In the genomic region with DNA sequence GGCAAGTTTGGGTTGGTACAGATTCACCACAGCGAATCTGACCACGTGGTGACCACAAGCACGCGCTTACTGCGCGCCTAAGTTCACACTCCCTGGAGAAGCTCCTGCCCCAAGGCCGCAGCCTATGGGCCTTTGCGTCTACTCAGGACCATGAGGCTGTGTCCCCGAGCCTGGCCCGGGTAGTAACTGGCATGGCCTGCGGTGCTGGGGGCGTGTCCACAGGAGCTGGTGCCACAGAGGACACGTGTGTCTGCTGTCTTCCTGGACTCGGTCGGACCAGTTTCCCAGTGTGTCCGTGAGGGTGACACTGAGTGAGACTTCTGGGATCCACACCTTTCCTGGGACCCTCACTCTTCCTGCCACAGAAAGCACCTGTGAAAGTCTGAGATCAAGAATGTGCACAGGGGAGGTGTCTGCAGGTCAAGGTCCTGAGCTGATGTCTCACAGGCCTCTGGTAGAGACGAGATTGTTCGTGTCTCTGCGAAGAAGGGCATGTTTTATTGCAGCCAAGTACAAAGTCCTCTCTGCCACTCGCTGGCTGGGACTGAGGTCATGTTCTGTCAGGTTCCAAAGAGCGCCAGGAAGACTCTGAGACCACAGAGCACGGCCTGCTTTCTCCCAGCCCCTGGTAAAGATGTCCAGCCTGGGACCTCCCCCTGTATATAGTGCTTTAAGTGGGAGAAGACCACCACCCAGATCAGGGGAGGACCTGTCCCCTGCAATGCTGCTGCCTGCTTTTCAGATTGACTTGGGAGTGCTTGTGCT, we compare ENCODE assay signal across 1 cellular context.
TF ChIP-seq lines count a peak whose summit lies in the region.

No MANE protein-coding gene starts in this region.

TF ChIP-seq in HepG2, 621 proteins besides CTCF, POLR2A, EP300 and RAD21 (continued from another document and continues in another):
- TF ChIP-seq ARID5B (CRISPR knock-in tag; IDR thresholded peaks at IDR 0.05), result peak; percentile 76
- no peak for TF ChIP-seq REPIN1 (CRISPR knock-in tag; IDR thresholded peaks at IDR 0.05; ENCODE audit: borderline replicate concordance, low read depth)
- TF ChIP-seq GZF1 (CRISPR knock-in tag; IDR thresholded peaks at IDR 0.05), result no peak
- TF ChIP-seq, protein P1, sequence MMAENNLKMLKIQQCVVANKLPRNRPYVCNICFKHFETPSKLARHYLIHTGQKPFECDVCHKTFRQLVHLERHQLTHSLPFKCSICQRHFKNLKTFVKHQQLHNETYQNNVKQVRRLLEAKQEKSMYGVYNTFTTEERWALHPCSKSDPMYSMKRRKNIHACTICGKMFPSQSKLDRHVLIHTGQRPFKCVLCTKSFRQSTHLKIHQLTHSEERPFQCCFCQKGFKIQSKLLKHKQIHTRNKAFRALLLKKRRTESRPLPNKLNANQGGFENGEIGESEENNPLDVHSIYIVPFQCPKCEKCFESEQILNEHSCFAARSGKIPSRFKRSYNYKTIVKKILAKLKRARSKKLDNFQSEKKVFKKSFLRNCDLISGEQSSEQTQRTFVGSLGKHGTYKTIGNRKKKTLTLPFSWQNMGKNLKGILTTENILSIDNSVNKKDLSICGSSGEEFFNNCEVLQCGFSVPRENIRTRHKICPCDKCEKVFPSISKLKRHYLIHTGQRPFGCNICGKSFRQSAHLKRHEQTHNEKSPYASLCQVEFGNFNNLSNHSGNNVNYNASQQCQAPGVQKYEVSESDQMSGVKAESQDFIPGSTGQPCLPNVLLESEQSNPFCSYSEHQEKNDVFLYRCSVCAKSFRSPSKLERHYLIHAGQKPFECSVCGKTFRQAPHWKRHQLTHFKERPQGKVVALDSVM (CRISPR knock-in tag; IDR thresholded peaks at IDR 0.05), result no peak; the same call in 1 of the 2 replicates
- no peak for TF ChIP-seq FOXM1 (CRISPR knock-in tag; IDR thresholded peaks at IDR 0.05)
- no peak for TF ChIP-seq XBP1 (CRISPR knock-in tag; IDR thresholded peaks at IDR 0.05)
- no peak for TF ChIP-seq REST (IDR thresholded peaks at IDR 0.05; ENCODE audit: borderline replicate concordance in 1 of 2, low read depth in 1 of 2, low read length in 2 of 2)
- TF ChIP-seq, protein P2, sequence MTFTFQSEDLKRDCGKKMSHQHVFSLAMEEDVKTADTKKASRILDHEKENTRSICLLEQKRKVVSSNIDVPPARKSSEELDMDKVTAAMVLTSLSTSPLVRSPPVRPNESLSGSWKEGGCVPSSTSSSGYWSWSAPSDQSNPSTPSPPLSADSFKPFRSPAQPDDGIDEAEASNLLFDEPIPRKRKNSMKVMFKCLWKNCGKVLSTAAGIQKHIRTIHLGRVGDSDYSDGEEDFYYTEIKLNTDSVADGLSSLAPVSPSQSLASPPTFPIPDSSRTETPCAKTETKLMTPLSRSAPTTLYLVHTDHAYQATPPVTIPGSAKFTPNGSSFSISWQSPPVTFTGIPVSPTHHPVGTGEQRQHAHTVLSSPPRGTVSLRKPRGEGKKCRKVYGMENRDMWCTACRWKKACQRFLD (CRISPR knock-in tag; IDR thresholded peaks at IDR 0.05; ENCODE audit: borderline replicate concordance), result peak; percentile 86
- TF ChIP-seq, protein P3, sequence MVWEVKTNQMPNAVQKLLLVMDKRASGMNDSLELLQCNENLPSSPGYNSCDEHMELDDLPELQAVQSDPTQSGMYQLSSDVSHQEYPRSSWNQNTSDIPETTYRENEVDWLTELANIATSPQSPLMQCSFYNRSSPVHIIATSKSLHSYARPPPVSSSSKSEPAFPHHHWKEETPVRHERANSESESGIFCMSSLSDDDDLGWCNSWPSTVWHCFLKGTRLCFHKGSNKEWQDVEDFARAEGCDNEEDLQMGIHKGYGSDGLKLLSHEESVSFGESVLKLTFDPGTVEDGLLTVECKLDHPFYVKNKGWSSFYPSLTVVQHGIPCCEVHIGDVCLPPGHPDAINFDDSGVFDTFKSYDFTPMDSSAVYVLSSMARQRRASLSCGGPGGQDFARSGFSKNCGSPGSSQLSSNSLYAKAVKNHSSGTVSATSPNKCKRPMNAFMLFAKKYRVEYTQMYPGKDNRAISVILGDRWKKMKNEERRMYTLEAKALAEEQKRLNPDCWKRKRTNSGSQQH (CRISPR knock-in tag; IDR thresholded peaks at IDR 0.05; ENCODE audit: low read depth), result no peak
- TF ChIP-seq KDM4B (CRISPR knock-in tag; IDR thresholded peaks at IDR 0.05), result no peak
- no peak for TF ChIP-seq SRSF4 (IDR thresholded peaks at IDR 0.05; ENCODE audit: low read depth, low read length, poor library complexity, severe bottlenecking)
- TF ChIP-seq E2F5 (CRISPR knock-in tag; conservative IDR thresholded peaks at IDR 0.05), result no peak
- TF ChIP-seq PRPF4 (IDR thresholded peaks at IDR 0.05; ENCODE audit: low read depth, low read length, poor library complexity, severe bottlenecking), result no peak
- TF ChIP-seq, protein P4, sequence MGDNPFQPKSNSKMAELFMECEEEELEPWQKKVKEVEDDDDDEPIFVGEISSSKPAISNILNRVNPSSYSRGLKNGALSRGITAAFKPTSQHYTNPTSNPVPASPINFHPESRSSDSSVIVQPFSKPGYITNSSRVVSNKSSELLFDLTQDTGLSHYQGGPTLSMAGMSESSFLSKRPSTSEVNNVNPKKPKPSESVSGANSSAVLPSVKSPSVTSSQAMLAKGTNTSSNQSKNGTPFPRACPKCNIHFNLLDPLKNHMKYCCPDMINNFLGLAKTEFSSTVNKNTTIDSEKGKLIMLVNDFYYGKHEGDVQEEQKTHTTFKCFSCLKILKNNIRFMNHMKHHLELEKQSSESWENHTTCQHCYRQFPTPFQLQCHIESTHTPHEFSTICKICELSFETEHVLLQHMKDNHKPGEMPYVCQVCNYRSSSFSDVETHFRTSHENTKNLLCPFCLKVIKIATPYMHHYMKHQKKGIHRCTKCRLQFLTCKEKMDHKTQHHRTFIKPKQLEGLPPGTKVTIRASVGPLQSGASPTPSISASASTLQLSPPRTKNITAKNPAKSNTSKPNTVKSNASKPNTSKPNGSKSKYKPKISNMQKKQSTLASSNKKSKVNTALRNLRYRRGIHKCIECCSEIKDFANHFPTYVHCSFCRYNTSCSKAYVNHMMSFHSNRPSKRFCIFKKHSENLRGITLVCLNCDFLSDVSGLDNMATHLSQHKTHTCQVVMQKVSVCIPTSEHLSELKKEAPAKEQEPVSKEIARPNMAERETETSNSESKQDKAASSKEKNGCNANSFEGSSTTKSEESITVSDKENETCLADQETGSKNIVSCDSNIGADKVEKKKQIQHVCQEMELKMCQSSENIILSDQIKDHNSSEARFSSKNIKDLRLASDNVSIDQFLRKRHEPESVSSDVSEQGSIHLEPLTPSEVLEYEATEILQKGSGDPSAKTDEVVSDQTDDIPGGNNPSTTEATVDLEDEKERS (CRISPR knock-in tag; IDR thresholded peaks at IDR 0.05), result peak; percentile 15; the same call in 1 of the 2 replicates
- TF ChIP-seq MXI1 (IDR thresholded peaks at IDR 0.05; ENCODE audit: borderline replicate concordance, low read depth, low read length), result peak; percentile 94; the same call in 2 of the 3 replicates
- TF ChIP-seq, protein P5, sequence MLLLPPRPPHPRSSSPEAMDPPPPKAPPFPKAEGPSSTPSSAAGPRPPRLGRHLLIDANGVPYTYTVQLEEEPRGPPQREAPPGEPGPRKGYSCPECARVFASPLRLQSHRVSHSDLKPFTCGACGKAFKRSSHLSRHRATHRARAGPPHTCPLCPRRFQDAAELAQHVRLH (CRISPR knock-in tag; IDR thresholded peaks at IDR 0.05; ENCODE audit: borderline replicate concordance, low read depth), result peak; percentile 79
- TF ChIP-seq ZNF556 (CRISPR knock-in tag; IDR thresholded peaks at IDR 0.05; ENCODE audit: borderline replicate concordance), result no peak
- no peak for TF ChIP-seq ZNF75D (CRISPR knock-in tag; IDR thresholded peaks at IDR 0.05; ENCODE audit: borderline replicate concordance)
- no peak for TF ChIP-seq CBX2 (IDR thresholded peaks at IDR 0.05; ENCODE audit: low read depth, low read length)
- TF ChIP-seq CBX2 (CRISPR knock-in tag; IDR thresholded peaks at IDR 0.05; ENCODE audit: low read depth), result no peak
- TF ChIP-seq ZNF138 (CRISPR knock-in tag; IDR thresholded peaks at IDR 0.05; ENCODE audit: low read depth), result peak; percentile 69; the same call in 1 of the 2 replicates
- TF ChIP-seq CENPX (CRISPR knock-in tag; IDR thresholded peaks at IDR 0.05), result no peak
- no peak for TF ChIP-seq ZNF878 (CRISPR knock-in tag; IDR thresholded peaks at IDR 0.05)
- no peak; the same call in 1 of the 2 replicates for TF ChIP-seq ARHGAP35 (CRISPR knock-in tag; IDR thresholded peaks at IDR 0.05; ENCODE audit: borderline replicate concordance)
- no peak for TF ChIP-seq ZNF652 (CRISPR knock-in tag; IDR thresholded peaks at IDR 0.05; ENCODE audit: borderline replicate concordance, low read depth)
- TF ChIP-seq ZNF124 (CRISPR knock-in tag; IDR thresholded peaks at IDR 0.05), result no peak
- no peak for TF ChIP-seq ZNF256 (CRISPR knock-in tag; conservative IDR thresholded peaks at IDR 0.05)
- TF ChIP-seq MTF2 (CRISPR knock-in tag; IDR thresholded peaks at IDR 0.05; ENCODE audit: borderline replicate concordance), result no peak
- 0 out of 2 replicates have a peak, but pooled peaks have one; percentile 31 for TF ChIP-seq ZNF644 (CRISPR knock-in tag; IDR thresholded peaks at IDR 0.05; ENCODE audit: low read depth)
- TF ChIP-seq, protein P6, sequence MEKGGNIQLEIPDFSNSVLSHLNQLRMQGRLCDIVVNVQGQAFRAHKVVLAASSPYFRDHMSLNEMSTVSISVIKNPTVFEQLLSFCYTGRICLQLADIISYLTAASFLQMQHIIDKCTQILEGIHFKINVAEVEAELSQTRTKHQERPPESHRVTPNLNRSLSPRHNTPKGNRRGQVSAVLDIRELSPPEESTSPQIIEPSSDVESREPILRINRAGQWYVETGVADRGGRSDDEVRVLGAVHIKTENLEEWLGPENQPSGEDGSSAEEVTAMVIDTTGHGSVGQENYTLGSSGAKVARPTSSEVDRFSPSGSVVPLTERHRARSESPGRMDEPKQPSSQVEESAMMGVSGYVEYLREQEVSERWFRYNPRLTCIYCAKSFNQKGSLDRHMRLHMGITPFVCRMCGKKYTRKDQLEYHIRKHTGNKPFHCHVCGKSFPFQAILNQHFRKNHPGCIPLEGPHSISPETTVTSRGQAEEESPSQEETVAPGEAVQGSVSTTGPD (CRISPR knock-in tag; IDR thresholded peaks at IDR 0.05), result no peak
- no peak for TF ChIP-seq TEAD2 (CRISPR knock-in tag; IDR thresholded peaks at IDR 0.05)
- peak; percentile 90 for TF ChIP-seq MYC (CRISPR knock-in tag; IDR thresholded peaks at IDR 0.05; ENCODE audit: borderline replicate concordance)
- no peak; a peak in 1 of 4 replicates for TF ChIP-seq HMGXB4 (CRISPR knock-in tag; IDR thresholded peaks at IDR 0.05; ENCODE audit: borderline replicate concordance in 1 of 2, low read depth in 1 of 2)
